Comparison of ENCODE assay signal across 1 cellular context in the genomic region with DNA sequence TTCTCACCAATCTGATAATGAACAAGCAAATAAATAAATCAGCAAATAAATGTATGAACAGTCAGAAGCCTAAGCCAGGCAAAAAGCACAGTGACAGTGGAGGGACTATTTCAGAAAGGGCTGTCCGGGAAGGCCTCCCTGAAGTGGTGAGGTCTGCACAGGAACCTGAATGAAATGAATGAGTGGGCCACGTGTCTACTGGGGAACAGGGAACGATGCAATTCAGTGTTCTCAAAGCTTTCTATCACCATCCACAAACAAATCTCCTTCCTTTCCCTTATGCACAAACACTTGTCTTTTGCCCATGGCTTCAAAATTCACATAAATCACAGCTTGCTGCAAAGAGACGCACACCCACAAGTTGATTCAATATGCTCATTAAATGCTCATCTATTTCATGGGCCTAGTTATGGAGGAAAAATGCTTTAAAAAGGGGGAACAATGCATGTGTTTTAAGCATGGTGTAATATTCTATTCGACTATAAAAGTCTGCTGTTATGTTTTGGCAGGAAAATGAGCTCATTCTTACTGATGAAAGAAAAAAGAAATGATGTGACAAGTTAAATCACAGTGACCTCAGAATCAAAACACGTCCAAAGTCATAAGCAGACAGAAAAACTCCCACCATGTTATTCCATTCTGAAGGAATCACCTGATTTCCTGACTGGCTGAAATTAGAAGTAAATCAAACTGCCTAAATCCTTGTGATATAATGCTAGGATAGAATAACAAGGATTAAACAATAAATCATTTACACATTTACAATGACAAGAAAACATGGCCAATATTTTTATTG.
TF ChIP-seq lines count a peak whose summit lies in the region.

No MANE protein-coding gene starts in this region.

TF ChIP-seq in K562, 482 proteins besides CTCF, POLR2A, EP300 and RAD21:
- TF ChIP-seq ZKSCAN1 (IDR thresholded peaks at IDR 0.05; ENCODE audit: low read depth, low read length) (peak; percentile 5; the same call in 1 of the 2 replicates), PRPF4 (IDR thresholded peaks at IDR 0.05; ENCODE audit: insufficient read depth, low read depth, low read length, poor library complexity, severe bottlenecking) (no peak)
- TF ChIP-seq, protein P1, sequence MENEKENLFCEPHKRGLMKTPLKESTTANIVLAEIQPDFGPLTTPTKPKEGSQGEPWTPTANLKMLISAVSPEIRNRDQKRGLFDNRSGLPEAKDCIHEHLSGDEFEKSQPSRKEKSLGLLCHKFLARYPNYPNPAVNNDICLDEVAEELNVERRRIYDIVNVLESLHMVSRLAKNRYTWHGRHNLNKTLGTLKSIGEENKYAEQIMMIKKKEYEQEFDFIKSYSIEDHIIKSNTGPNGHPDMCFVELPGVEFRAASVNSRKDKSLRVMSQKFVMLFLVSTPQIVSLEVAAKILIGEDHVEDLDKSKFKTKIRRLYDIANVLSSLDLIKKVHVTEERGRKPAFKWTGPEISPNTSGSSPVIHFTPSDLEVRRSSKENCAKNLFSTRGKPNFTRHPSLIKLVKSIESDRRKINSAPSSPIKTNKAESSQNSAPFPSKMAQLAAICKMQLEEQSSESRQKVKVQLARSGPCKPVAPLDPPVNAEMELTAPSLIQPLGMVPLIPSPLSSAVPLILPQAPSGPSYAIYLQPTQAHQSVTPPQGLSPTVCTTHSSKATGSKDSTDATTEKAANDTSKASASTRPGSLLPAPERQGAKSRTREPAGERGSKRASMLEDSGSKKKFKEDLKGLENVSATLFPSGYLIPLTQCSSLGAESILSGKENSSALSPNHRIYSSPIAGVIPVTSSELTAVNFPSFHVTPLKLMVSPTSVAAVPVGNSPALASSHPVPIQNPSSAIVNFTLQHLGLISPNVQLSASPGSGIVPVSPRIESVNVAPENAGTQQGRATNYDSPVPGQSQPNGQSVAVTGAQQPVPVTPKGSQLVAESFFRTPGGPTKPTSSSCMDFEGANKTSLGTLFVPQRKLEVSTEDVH (IDR thresholded peaks at IDR 0.05; ENCODE audit: low read depth, partially characterized antibody) = no peak
